ENCODE assay signal across 22 cellular contexts in the genomic region with DNA sequence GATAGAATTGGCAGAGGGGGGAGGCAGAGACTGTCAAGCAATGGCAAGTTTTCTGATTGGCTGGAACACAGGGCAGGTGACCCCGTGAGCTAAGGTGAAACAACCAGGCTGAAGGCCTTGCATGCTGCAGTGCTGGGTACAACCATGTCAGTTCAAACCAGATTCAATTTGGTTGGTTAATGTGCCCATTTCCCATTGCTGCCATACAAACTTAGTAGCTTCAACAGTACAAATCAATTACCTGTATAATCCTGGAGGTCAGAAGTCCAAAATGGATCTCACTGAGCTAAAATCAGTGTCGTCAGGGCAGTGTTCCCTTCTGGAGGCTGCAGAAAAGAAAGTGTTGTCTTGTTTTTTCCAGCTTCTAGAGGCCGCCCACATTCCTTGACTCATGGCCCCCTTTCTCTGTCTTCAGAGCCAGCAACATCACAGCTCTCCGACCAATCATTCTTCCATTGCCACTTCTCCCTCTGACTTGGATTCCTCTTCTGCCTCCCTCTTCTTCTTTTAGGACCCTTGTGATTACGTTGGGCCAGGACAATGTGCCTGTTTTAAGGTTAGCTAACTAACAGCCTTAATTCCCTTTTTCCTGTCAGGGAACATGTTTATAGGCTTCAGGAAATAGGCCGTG.
"Had no signal": no experiment of that assay in that cellular context is flagged by ENCODE, and none has a peak within 500 bp of the region (broad histone marks: within the 10 kb centered on the region; RNA-seq: fewer than 3 reads in every experiment).

No MANE protein-coding gene starts in this region.

- H3K4me1 ChIP-seq: uterus had no signal

- H3K9ac ChIP-seq: SK-N-SH had no signal

- FAIRE-seq: frontal cortex had no signal

- H3K9me3 Mint-ChIP-seq: stimulated activated effector memory CD8-positive, alpha-beta T cell treated with anti-CD3 and anti-CD28 coated beads, Interleukin-12 subunit alpha, Interleukin-12 subunit beta, amount 100 ng/mL, for 72 hours had no signal

- DNase-seq: activated CD4-positive, alpha-beta T cell treated with anti-CD3 and anti-CD28 coated beads for 48 hours; activated CD8-positive, alpha-beta memory T cell treated with anti-CD3 and anti-CD28 coated beads, Interleukin-2, amount 50 U/mL, for 4 hours; activated CD8-positive, alpha-beta T cell treated with anti-CD3 and anti-CD28 coated beads, Interleukin-2, amount 10 ng/mL, durations not matched to agents 7 days and 5 days; activated gamma-delta T cell treated with Interleukin-2 at 50 U/mL for 16 hours; activated T-cell treated with anti-CD3 and anti-CD28 coated beads, Interleukin-2, amount 50 U/mL, for 48 hours; amniotic stem cell; cerebellar nuclear complex; dermis blood vessel endothelial cell; endodermal cell; head of caudate nucleus; immature natural killer cell; natural killer cell; SK-N-SH; stimulated activated CD4-positive, alpha-beta T cell treated with anti-CD3 and anti-CD28 coated beads, Interleukin-12 subunit alpha, Interleukin-12 subunit beta, amount 100 ng/mL, for 4 hours; stimulated activated CD4-positive, alpha-beta T cell treated with anti-CD3 and anti-CD28 coated beads, Interleukin-2, amount 100 ng/mL, for 24 hours; uterus had no signal

- H3K27ac Mint-ChIP-seq: activated CD8-positive, alpha-beta T cell treated with anti-CD3 and anti-CD28 coated beads, Interleukin-2, amount 10 ng/mL, durations not matched to agents 7 days and 5 days; activated naive CD8-positive, alpha-beta T cell; endodermal cell; immature natural killer cell; natural killer cell; stimulated activated effector memory CD8-positive, alpha-beta T cell treated with anti-CD3 and anti-CD28 coated beads, Interleukin-12 subunit alpha, Interleukin-12 subunit beta, amount 100 ng/mL, for 72 hours; T-helper 1 cell treated with Interleukin-12 subunit alpha and Interleukin-12 subunit beta and Interleukin-4 antibody, amounts not matched to agents 30 μg/mL and 1 μg/mL, for 36 hours; WTC11 had no signal

- H3K4me3 Mint-ChIP-seq: activated CD8-positive, alpha-beta T cell treated with anti-CD3 and anti-CD28 coated beads, Interleukin-2, amount 10 ng/mL, durations not matched to agents 7 days and 5 days; activated naive CD8-positive, alpha-beta T cell; endodermal cell; immature natural killer cell; natural killer cell; stimulated activated effector memory CD8-positive, alpha-beta T cell treated with anti-CD3 and anti-CD28 coated beads, Interleukin-12 subunit alpha, Interleukin-12 subunit beta, amount 100 ng/mL, for 72 hours; T-helper 1 cell treated with Interleukin-12 subunit alpha and Interleukin-12 subunit beta and Interleukin-4 antibody, amounts not matched to agents 30 μg/mL and 1 μg/mL, for 36 hours; WTC11 had no signal

- H3K4me2 ChIP-seq: SK-N-SH had no signal

- ATAC-seq: activated CD8-positive, alpha-beta T cell treated with anti-CD3 and anti-CD28 coated beads, Interleukin-2, amount 10 ng/mL, durations not matched to agents 7 days and 5 days; natural killer cell; stimulated activated effector memory CD8-positive, alpha-beta T cell treated with anti-CD3 and anti-CD28 coated beads, Interleukin-12 subunit alpha, Interleukin-12 subunit beta, amount 100 ng/mL, for 72 hours; WTC11 had no signal

- H3K36me3 Mint-ChIP-seq: natural killer cell; stimulated activated effector memory CD8-positive, alpha-beta T cell treated with anti-CD3 and anti-CD28 coated beads, Interleukin-12 subunit alpha, Interleukin-12 subunit beta, amount 100 ng/mL, for 72 hours had no signal

- H3K36me3 ChIP-seq: ovary, uterus had no signal

- H3K27me3 ChIP-seq: ovary, uterus had no signal

- H3K4me3 ChIP-seq: ovary, uterus had no signal

- H3K4me1 Mint-ChIP-seq: immature natural killer cell had no signal

- H3K27me3 Mint-ChIP-seq: activated naive CD8-positive, alpha-beta T cell had no signal

- H3K9me3 ChIP-seq: ovary, SK-N-SH, uterus had no signal

- H3K27ac ChIP-seq: ovary had no signal
